ENCODE assay signal across 1 cellular context in genomic region chr1:227314014-227314848, GRCh38.
TF ChIP-seq lines count a peak whose summit lies in the region.

No MANE protein-coding gene starts in this region.

TF ChIP-seq in HCT116, 20 proteins besides CTCF, POLR2A, EP300 and RAD21 (continued from another document):
- TF ChIP-seq SP1 (IDR thresholded peaks at IDR 0.05; ENCODE audit: low read depth), result no peak
- no peak for TF ChIP-seq MAX (IDR thresholded peaks at IDR 0.05)
- no peak for TF ChIP-seq ZBTB33 (IDR thresholded peaks at IDR 0.05; ENCODE audit: extremely low read depth, insufficient replicate concordance, low read length)
- no peak for TF ChIP-seq JUND (IDR thresholded peaks at IDR 0.05)
- no peak for TF ChIP-seq YY1 (IDR thresholded peaks at IDR 0.05; ENCODE audit: extremely low read depth, insufficient replicate concordance, low read depth, low read length)
- TF ChIP-seq TCF7L2 (IDR thresholded peaks at IDR 0.05; ENCODE audit: borderline replicate concordance, extremely low read depth, insufficient read depth, insufficient read length), result no peak
- no peak for TF ChIP-seq REST (IDR thresholded peaks at IDR 0.05; ENCODE audit: low read depth)
- TF ChIP-seq ZFX (IDR thresholded peaks at IDR 0.05), result no peak
